ENCODE assay signal across 1 cellular context in the genomic region with DNA sequence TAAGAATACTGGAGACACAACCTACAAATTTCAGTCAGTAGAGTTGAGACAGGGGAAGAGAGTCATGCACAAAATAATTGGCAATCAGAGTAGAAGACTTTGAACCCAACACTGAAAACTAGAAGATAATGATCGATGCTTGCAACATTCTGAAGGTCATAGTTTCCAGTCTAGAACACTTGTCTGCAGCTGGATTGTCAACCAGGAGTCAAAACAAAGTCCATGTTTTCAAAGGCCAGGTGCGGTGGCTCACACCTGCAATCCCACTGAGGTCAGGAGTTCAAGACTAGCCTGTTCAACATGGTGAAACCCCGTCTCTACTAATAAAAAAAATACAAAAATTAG.
TF ChIP-seq lines count a peak whose summit lies in the region.

No MANE protein-coding gene starts in this region.

TF ChIP-seq in HepG2, 621 proteins besides CTCF, POLR2A, EP300 and RAD21 (continued from another document and continues in another):
- TF ChIP-seq, protein P1, sequence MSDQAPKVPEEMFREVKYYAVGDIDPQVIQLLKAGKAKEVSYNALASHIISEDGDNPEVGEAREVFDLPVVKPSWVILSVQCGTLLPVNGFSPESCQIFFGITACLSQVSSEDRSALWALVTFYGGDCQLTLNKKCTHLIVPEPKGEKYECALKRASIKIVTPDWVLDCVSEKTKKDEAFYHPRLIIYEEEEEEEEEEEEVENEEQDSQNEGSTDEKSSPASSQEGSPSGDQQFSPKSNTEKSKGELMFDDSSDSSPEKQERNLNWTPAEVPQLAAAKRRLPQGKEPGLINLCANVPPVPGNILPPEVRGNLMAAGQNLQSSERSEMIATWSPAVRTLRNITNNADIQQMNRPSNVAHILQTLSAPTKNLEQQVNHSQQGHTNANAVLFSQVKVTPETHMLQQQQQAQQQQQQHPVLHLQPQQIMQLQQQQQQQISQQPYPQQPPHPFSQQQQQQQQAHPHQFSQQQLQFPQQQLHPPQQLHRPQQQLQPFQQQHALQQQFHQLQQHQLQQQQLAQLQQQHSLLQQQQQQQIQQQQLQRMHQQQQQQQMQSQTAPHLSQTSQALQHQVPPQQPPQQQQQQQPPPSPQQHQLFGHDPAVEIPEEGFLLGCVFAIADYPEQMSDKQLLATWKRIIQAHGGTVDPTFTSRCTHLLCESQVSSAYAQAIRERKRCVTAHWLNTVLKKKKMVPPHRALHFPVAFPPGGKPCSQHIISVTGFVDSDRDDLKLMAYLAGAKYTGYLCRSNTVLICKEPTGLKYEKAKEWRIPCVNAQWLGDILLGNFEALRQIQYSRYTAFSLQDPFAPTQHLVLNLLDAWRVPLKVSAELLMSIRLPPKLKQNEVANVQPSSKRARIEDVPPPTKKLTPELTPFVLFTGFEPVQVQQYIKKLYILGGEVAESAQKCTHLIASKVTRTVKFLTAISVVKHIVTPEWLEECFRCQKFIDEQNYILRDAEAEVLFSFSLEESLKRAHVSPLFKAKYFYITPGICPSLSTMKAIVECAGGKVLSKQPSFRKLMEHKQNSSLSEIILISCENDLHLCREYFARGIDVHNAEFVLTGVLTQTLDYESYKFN (CRISPR knock-in tag; conservative IDR thresholded peaks at IDR 0.05) = peak; percentile 92
- no peak for TF ChIP-seq ZNF256 (CRISPR knock-in tag; conservative IDR thresholded peaks at IDR 0.05)
- peak in 1 of 2 experiments; percentile 61; a peak in 2 of 4 replicates for TF ChIP-seq KLF16 (CRISPR knock-in tag; IDR thresholded peaks at IDR 0.05)
- TF ChIP-seq, protein P2, sequence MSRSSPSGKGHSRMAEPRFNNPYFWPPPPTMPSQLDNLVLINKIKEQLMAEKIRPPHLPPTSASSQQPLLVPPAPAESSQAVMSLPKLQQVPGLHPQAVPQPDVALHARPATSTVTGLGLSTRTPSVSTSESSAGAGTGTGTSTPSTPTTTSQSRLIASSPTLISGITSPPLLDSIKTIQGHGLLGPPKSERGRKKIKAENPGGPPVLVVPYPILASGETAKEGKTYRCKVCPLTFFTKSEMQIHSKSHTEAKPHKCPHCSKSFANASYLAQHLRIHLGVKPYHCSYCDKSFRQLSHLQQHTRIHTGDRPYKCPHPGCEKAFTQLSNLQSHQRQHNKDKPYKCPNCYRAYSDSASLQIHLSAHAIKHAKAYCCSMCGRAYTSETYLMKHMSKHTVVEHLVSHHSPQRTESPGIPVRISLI (CRISPR knock-in tag; IDR thresholded peaks at IDR 0.05; ENCODE audit: borderline replicate concordance) = peak; percentile 72
- TF ChIP-seq, protein P3, sequence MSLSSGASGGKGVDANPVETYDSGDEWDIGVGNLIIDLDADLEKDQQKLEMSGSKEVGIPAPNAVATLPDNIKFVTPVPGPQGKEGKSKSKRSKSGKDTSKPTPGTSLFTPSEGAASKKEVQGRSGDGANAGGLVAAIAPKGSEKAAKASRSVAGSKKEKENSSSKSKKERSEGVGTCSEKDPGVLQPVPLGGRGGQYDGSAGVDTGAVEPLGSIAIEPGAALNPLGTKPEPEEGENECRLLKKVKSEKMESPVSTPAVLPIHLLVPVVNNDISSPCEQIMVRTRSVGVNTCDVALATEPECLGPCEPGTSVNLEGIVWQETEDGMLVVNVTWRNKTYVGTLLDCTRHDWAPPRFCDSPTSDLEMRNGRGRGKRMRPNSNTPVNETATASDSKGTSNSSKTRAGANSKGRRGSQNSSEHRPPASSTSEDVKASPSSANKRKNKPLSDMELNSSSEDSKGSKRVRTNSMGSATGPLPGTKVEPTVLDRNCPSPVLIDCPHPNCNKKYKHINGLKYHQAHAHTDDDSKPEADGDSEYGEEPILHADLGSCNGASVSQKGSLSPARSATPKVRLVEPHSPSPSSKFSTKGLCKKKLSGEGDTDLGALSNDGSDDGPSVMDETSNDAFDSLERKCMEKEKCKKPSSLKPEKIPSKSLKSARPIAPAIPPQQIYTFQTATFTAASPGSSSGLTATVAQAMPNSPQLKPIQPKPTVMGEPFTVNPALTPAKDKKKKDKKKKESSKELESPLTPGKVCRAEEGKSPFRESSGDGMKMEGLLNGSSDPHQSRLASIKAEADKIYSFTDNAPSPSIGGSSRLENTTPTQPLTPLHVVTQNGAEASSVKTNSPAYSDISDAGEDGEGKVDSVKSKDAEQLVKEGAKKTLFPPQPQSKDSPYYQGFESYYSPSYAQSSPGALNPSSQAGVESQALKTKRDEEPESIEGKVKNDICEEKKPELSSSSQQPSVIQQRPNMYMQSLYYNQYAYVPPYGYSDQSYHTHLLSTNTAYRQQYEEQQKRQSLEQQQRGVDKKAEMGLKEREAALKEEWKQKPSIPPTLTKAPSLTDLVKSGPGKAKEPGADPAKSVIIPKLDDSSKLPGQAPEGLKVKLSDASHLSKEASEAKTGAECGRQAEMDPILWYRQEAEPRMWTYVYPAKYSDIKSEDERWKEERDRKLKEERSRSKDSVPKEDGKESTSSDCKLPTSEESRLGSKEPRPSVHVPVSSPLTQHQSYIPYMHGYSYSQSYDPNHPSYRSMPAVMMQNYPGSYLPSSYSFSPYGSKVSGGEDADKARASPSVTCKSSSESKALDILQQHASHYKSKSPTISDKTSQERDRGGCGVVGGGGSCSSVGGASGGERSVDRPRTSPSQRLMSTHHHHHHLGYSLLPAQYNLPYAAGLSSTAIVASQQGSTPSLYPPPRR (CRISPR knock-in tag; IDR thresholded peaks at IDR 0.05; ENCODE audit: borderline replicate concordance) = peak; percentile 76; the same call in 1 of the 2 replicates
- TF ChIP-seq ZNF747 (CRISPR knock-in tag; IDR thresholded peaks at IDR 0.05; ENCODE audit: borderline replicate concordance) = peak; percentile 57; the same call in 1 of the 2 replicates
- TF ChIP-seq ZNF607 (CRISPR knock-in tag; IDR thresholded peaks at IDR 0.05; ENCODE audit: borderline replicate concordance) = no peak
- no peak for TF ChIP-seq SOX6 (IDR thresholded peaks at IDR 0.05)
- TF ChIP-seq SOX6 (CRISPR knock-in tag; IDR thresholded peaks at IDR 0.05) = peak; percentile 94
- TF ChIP-seq ZNF564 (CRISPR knock-in tag; IDR thresholded peaks at IDR 0.05) = 0 out of 2 replicates have a peak, but pooled peaks have one; percentile 27
- TF ChIP-seq SOX5 (CRISPR knock-in tag; IDR thresholded peaks at IDR 0.05; ENCODE audit: borderline replicate concordance) = peak; percentile 90
- no peak for TF ChIP-seq ZNF430 (CRISPR knock-in tag; IDR thresholded peaks at IDR 0.05)
- no peak for TF ChIP-seq ZSCAN25 (CRISPR knock-in tag; IDR thresholded peaks at IDR 0.05)
- TF ChIP-seq KAT7 (CRISPR knock-in tag; IDR thresholded peaks at IDR 0.05; ENCODE audit: borderline replicate concordance) = peak; percentile 81; the same call in 1 of the 2 replicates
- TF ChIP-seq, protein P4, sequence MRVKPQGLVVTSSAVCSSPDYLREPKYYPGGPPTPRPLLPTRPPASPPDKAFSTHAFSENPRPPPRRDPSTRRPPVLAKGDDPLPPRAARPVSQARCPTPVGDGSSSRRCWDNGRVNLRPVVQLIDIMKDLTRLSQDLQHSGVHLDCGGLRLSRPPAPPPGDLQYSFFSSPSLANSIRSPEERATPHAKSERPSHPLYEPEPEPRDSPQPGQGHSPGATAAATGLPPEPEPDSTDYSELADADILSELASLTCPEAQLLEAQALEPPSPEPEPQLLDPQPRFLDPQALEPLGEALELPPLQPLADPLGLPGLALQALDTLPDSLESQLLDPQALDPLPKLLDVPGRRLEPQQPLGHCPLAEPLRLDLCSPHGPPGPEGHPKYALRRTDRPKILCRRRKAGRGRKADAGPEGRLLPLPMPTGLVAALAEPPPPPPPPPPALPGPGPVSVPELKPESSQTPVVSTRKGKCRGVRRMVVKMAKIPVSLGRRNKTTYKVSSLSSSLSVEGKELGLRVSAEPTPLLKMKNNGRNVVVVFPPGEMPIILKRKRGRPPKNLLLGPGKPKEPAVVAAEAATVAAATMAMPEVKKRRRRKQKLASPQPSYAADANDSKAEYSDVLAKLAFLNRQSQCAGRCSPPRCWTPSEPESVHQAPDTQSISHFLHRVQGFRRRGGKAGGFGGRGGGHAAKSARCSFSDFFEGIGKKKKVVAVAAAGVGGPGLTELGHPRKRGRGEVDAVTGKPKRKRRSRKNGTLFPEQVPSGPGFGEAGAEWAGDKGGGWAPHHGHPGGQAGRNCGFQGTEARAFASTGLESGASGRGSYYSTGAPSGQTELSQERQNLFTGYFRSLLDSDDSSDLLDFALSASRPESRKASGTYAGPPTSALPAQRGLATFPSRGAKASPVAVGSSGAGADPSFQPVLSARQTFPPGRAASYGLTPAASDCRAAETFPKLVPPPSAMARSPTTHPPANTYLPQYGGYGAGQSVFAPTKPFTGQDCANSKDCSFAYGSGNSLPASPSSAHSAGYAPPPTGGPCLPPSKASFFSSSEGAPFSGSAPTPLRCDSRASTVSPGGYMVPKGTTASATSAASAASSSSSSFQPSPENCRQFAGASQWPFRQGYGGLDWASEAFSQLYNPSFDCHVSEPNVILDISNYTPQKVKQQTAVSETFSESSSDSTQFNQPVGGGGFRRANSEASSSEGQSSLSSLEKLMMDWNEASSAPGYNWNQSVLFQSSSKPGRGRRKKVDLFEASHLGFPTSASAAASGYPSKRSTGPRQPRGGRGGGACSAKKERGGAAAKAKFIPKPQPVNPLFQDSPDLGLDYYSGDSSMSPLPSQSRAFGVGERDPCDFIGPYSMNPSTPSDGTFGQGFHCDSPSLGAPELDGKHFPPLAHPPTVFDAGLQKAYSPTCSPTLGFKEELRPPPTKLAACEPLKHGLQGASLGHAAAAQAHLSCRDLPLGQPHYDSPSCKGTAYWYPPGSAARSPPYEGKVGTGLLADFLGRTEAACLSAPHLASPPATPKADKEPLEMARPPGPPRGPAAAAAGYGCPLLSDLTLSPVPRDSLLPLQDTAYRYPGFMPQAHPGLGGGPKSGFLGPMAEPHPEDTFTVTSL (CRISPR knock-in tag; IDR thresholded peaks at IDR 0.05; ENCODE audit: borderline replicate concordance) = peak; percentile 84
- TF ChIP-seq KLF11 (CRISPR knock-in tag; IDR thresholded peaks at IDR 0.05) = no peak
- TF ChIP-seq, protein P5, sequence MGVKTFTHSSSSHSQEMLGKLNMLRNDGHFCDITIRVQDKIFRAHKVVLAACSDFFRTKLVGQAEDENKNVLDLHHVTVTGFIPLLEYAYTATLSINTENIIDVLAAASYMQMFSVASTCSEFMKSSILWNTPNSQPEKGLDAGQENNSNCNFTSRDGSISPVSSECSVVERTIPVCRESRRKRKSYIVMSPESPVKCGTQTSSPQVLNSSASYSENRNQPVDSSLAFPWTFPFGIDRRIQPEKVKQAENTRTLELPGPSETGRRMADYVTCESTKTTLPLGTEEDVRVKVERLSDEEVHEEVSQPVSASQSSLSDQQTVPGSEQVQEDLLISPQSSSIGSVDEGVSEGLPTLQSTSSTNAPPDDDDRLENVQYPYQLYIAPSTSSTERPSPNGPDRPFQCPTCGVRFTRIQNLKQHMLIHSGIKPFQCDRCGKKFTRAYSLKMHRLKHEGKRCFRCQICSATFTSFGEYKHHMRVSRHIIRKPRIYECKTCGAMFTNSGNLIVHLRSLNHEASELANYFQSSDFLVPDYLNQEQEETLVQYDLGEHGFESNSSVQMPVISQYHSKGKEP (CRISPR knock-in tag; IDR thresholded peaks at IDR 0.05) = no peak
- no peak for TF ChIP-seq ZNF556 (CRISPR knock-in tag; IDR thresholded peaks at IDR 0.05; ENCODE audit: borderline replicate concordance)
- TF ChIP-seq PRMT3 (CRISPR knock-in tag; IDR thresholded peaks at IDR 0.05; ENCODE audit: borderline replicate concordance, low read depth) = no peak
- TF ChIP-seq ZNF572 (CRISPR knock-in tag; IDR thresholded peaks at IDR 0.05) = no peak
- peak; percentile 72; the same call in 1 of the 2 replicates for TF ChIP-seq ZKSCAN8 (CRISPR knock-in tag; IDR thresholded peaks at IDR 0.05; ENCODE audit: borderline replicate concordance)
- TF ChIP-seq FOXA1 (IDR thresholded peaks at IDR 0.05) = no peak
- TF ChIP-seq FOXA1 (CRISPR knock-in tag; IDR thresholded peaks at IDR 0.05) = peak; percentile 58
- TF ChIP-seq, protein P6, sequence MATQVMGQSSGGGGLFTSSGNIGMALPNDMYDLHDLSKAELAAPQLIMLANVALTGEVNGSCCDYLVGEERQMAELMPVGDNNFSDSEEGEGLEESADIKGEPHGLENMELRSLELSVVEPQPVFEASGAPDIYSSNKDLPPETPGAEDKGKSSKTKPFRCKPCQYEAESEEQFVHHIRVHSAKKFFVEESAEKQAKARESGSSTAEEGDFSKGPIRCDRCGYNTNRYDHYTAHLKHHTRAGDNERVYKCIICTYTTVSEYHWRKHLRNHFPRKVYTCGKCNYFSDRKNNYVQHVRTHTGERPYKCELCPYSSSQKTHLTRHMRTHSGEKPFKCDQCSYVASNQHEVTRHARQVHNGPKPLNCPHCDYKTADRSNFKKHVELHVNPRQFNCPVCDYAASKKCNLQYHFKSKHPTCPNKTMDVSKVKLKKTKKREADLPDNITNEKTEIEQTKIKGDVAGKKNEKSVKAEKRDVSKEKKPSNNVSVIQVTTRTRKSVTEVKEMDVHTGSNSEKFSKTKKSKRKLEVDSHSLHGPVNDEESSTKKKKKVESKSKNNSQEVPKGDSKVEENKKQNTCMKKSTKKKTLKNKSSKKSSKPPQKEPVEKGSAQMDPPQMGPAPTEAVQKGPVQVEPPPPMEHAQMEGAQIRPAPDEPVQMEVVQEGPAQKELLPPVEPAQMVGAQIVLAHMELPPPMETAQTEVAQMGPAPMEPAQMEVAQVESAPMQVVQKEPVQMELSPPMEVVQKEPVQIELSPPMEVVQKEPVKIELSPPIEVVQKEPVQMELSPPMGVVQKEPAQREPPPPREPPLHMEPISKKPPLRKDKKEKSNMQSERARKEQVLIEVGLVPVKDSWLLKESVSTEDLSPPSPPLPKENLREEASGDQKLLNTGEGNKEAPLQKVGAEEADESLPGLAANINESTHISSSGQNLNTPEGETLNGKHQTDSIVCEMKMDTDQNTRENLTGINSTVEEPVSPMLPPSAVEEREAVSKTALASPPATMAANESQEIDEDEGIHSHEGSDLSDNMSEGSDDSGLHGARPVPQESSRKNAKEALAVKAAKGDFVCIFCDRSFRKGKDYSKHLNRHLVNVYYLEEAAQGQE (IDR thresholded peaks at IDR 0.05; ENCODE audit: borderline replicate concordance in 1 of 2, low read depth in 1 of 2, low read length in 2 of 2) = peak in 1 of 2 experiments; percentile 38; a peak in 1 of 4 replicates
- TF ChIP-seq, protein P7, sequence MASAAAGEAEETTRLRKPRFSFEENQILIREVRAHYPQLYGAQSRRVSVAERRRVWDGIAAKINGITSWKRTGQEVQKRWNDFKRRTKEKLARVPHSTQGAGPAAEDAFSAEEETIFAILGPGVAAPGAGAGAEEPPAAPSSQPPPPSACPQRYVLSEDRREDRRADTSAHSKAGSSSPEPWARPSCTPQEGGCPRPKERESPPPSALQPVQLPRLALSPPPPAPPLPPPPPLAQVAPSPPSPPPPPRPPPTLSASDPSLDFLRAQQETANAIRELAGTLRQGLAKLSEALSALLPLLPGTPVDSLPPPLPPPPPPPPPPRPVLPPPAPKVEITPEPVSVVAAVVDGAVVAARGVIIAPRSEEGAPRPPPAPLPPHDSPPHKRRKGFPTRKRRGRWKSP (CRISPR knock-in tag; IDR thresholded peaks at IDR 0.05) = peak; percentile 47; the same call in 1 of the 2 replicates
- TF ChIP-seq CBFB (CRISPR knock-in tag; IDR thresholded peaks at IDR 0.05) = peak; percentile 42; the same call in 1 of the 2 replicates
- no peak for TF ChIP-seq ZNF10 (CRISPR knock-in tag; IDR thresholded peaks at IDR 0.05; ENCODE audit: borderline replicate concordance, low read depth)
- TF ChIP-seq, protein P8, sequence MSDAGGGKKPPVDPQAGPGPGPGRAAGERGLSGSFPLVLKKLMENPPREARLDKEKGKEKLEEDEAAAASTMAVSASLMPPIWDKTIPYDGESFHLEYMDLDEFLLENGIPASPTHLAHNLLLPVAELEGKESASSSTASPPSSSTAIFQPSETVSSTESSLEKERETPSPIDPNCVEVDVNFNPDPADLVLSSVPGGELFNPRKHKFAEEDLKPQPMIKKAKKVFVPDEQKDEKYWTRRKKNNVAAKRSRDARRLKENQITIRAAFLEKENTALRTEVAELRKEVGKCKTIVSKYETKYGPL (CRISPR knock-in tag; IDR thresholded peaks at IDR 0.05) = no peak
